8 cellular contexts compared by ENCODE assay signal in genomic region chr22:20957118-20957690, GRCh38. TPM values are rescaled to one million over a fixed set of nuclear protein-coding genes. Genes with fewer than 3 reads are reported as not detected.
A peak's percentile ranks its signal among the peaks of the same experiment; 100 is the strongest.
DNase-seq lines count a peak whose midpoint lies in the region; ATAC-seq, FAIRE-seq and TF ChIP-seq lines count a peak whose summit lies in the region.

No MANE protein-coding gene starts in this region.

- H3K4me3 ChIP-seq in astrocyte (ENCODE audit: insufficient read depth, low read depth, low read length) (peak overlapping the region; percentile 56), kidney (ENCODE audit: low read length in 2 of 2) (peak overlapping the region; percentile 56 to 67)

- H3K4me1 Mint-ChIP-seq in astrocyte (ENCODE audit: low read depth, unreplicated experiment) = peaks cover 9% of the 10 kb centered on the region

- H3K27me3 Mint-ChIP-seq in astrocyte (ENCODE audit: low read depth, unreplicated experiment) = no peaks in the 10 kb centered on the region

- H3K9me3 Mint-ChIP-seq in astrocyte (ENCODE audit: unreplicated experiment) = no peaks in the 10 kb centered on the region

- peaks cover 13% of the 10 kb centered on the region for H3K79me2 ChIP-seq in astrocyte (ENCODE audit: insufficient read depth, low read length)

- FAIRE-seq in astrocyte (lab: Jason Lieb, UNC) (no peak), kidney (lab: Jason Lieb, UNC) (no peak)

- intact Hi-C loops in kidney (cut with DNase I) = no loop called here

- H3K9ac ChIP-seq in astrocyte (ENCODE audit: low read length) = peak overlapping the region; percentile 65
- peak overlapping the region in 1 of 2 donors; percentile 61 for H3K9ac ChIP-seq in kidney (ENCODE audit: low read length in 2 of 2)

- peak overlapping the region; percentile 96 for H3K4me2 ChIP-seq in astrocyte (ENCODE audit: low read length)

- H3K27ac Mint-ChIP-seq in astrocyte (ENCODE audit: unreplicated experiment) = no peak overlapping the region

- H3K9me3 ChIP-seq in astrocyte (ENCODE audit: insufficient read depth, low read depth, low read length) (no peaks in the 10 kb centered on the region), kidney (ENCODE audit: control insufficient read depth in 1 of 2, low read length in 2 of 2) (no peaks in the 10 kb centered on the region)

- no peak for ATAC-seq in HG03565 (IDR thresholded peaks at IDR 0.05; ENCODE audit: unreplicated experiment)
- no peak for ATAC-seq in HG03354 (IDR thresholded peaks at IDR 0.05; ENCODE audit: poor library complexity, severe bottlenecking, unreplicated experiment)

- peak; percentile 17 for DNase-seq in NCI-H748 (lab: John Stamatoyannopoulos, UW; ENCODE audit: unreplicated experiment)
- DNase-seq in NCI-H748 treated with DMSO at 0.1 percent for 48 hours (lab: John Stamatoyannopoulos, UW) = no peak
- DNase-seq in astrocyte (ENCODE audit: low read depth) = no peak
- peak; percentile 82 for DNase-seq in kidney
- DNase-seq in substantia nigra (lab: John Stamatoyannopoulos, UW) = peak in 3 of 49 donors; percentile 43 to 71 (median 55)
- DNase-seq in NCI-H128 (lab: John Stamatoyannopoulos, UW; ENCODE audit: unreplicated experiment) = no peak

- H3K27me3 ChIP-seq in astrocyte (ENCODE audit: insufficient read depth, low read length) = no peaks in the 10 kb centered on the region

- H2AFZ ChIP-seq in astrocyte (ENCODE audit: low read depth, low read length) = peak overlapping the region; percentile 71

- no peak for TF ChIP-seq CTCF in astrocyte (IDR thresholded peaks at IDR 0.05; ENCODE audit: insufficient read depth, low read depth, low read length)
- TF ChIP-seq CTCF in kidney (IDR thresholded peaks at IDR 0.05; ENCODE audit: borderline replicate concordance, extremely low read depth, insufficient read depth) = no peak

- peaks cover 7% of the 10 kb centered on the region for H3K36me3 Mint-ChIP-seq in astrocyte (ENCODE audit: low read depth, unreplicated experiment)

- H3K4me1 ChIP-seq in astrocyte (ENCODE audit: insufficient read depth, low read length) = peaks cover 14% of the 10 kb centered on the region
- H3K4me1 ChIP-seq in kidney (ENCODE audit: control insufficient read depth in 1 of 2, insufficient read depth in 1 of 2, low read depth in 1 of 2, low read length in 2 of 2) = peaks cover 6 to 15% of the 10 kb centered on the region in 2 donors

- H3K36me3 ChIP-seq in astrocyte (ENCODE audit: insufficient read depth, low read length) (peaks cover 13% of the 10 kb centered on the region), kidney (ENCODE audit: control insufficient read depth in 1 of 2, insufficient read depth in 2 of 2, low read length in 2 of 2) (peaks cover 0 to 11% of the 10 kb centered on the region in 2 donors)

- H3K4me3 Mint-ChIP-seq in astrocyte (ENCODE audit: unreplicated experiment) = peak overlapping the region; percentile 82

- peaks cover 30% of the 10 kb centered on the region for H4K20me1 ChIP-seq in astrocyte (ENCODE audit: insufficient read depth, low read length)

- H3K27ac ChIP-seq in astrocyte (ENCODE audit: low read depth, low read length) (no peak overlapping the region), kidney (ENCODE audit: low read depth in 2 of 2, low read length in 2 of 2) (peak overlapping the region; percentile 17 to 51), substantia nigra (ENCODE audit: low read depth, low read length, poor library complexity, severe bottlenecking) (peak overlapping the region; percentile 42)

RNA-seq across cellular contexts. Expression of gene AIFM3, which starts 9.9 kb away (rescaled TPM):
- total RNA-seq in astrocyte = 0.48 and 0.67 TPM in 2 replicates
- 3.1 TPM for total RNA-seq in kidney
- polyA plus RNA-seq in kidney (ENCODE audit: insufficient read depth, low read depth, low replicate concordance) = 4.4 TPM

RNA-seq across cellular contexts. Expression of gene LZTR1, which starts 24.9 kb away (rescaled TPM):
- total RNA-seq in astrocyte = 62.0 and 68.9 TPM in 2 replicates
- total RNA-seq in kidney = 66.4 TPM
- 24.3 TPM for polyA plus RNA-seq in kidney (ENCODE audit: insufficient read depth, low read depth, low replicate concordance)

RNA-seq across cellular contexts. Expression of gene CRKL, which starts 40.0 kb away (rescaled TPM):
- total RNA-seq in astrocyte = 59.5 and 63.0 TPM in 2 replicates
- total RNA-seq in kidney = 44.7 TPM
- 11.9 TPM for polyA plus RNA-seq in kidney (ENCODE audit: insufficient read depth, low read depth, low replicate concordance)

RNA-seq across cellular contexts. Expression of gene THAP7, which starts 44.7 kb away (rescaled TPM):
- total RNA-seq in astrocyte (12.1 and 12.2 TPM in 2 replicates), kidney (25.5 TPM)
- 44.1 TPM for polyA plus RNA-seq in kidney (ENCODE audit: insufficient read depth, low read depth, low replicate concordance)

RNA-seq across cellular contexts. Expression of gene P2RX6, which starts 57.8 kb away (rescaled TPM):
- 0.22 and 0.45 TPM in 2 replicates for total RNA-seq in astrocyte
- 1.0 TPM for total RNA-seq in kidney
- 1.6 TPM for polyA plus RNA-seq in kidney (ENCODE audit: insufficient read depth, low read depth, low replicate concordance)

Comparison
In these comparisons a context has a peak if more than half of its experiments do, and no peak if none do; other contexts are left out.
1. DNase-seq: peak in NCI-H748 (single experiment) and kidney (single experiment); none in NCI-H748 treated with DMSO at 0.1 percent for 48 hours (single experiment), astrocyte (single experiment) and NCI-H128 (single experiment).